34 cellular contexts compared by ENCODE assay signal in genomic region chr1:15102646-15103045, GRCh38. TPM values are rescaled to one million over a fixed set of nuclear protein-coding genes. Genes with fewer than 3 reads are reported as not detected.
"Had no signal": no experiment of that assay in that cellular context is flagged by ENCODE, and none has a peak within 500 bp of the region (broad histone marks: within the 10 kb centered on the region; RNA-seq: fewer than 3 reads in every experiment).

No MANE protein-coding gene starts in this region.

- H3K4me3 Mint-ChIP-seq: activated B cell treated with CpG ODN at 0.5 μM for 24 hours; activated CD4-positive, alpha-beta memory T cell treated with anti-CD3 and anti-CD28 coated beads for 36 hours; activated CD4-positive, alpha-beta T cell treated with anti-CD3 and anti-CD28 coated beads, Interleukin-2, amount 10 ng/mL, durations not matched to agents 24 days and 14 days; activated CD8-positive, alpha-beta T cell treated with anti-CD3 and anti-CD28 coated beads for 36 hours; activated naive CD4-positive, alpha-beta T cell treated with anti-CD3 and anti-CD28 coated beads for 36 hours; activated naive CD8-positive, alpha-beta T cell treated with anti-CD3 and anti-CD28 coated beads for 36 hours; activated T-cell treated with anti-CD3 and anti-CD28 coated beads, Interleukin-2, amount 50 U/mL, for 4 hours; activated T-cell treated with anti-CD3 and anti-CD28 coated beads, Interleukin-2, amount 50 U/mL, for 72 hours; activated T-helper 1 cell treated with anti-CD3 and anti-CD28 coated beads, Interleukin-12 subunit alpha, Interleukin-12 subunit beta, Interleukin-2, Interleukin-4 antibody, amounts not matched to agents 30 ng/mL and 10 ng/mL and 1 ng/mL, durations not matched to agents 14 hours and 24 hours and 36 hours; activated T-helper 17 cell treated with anti-CD3 and anti-CD28 coated beads, Interleukin-2, amount 50 U/mL, for 72 hours; T-helper 1 cell treated with Interleukin-12 subunit alpha and Interleukin-12 subunit beta and Interleukin-4 antibody, amounts not matched to agents 30 μg/mL and 1 μg/mL, for 36 hours; T-helper 2 cell treated with Interferon-gamma antibody and Interleukin-4, amounts not matched to agents 5 μg/mL and 100 μg/mL, for 36 hours had no signal

- H3K9me3 Mint-ChIP-seq: activated naive CD4-positive, alpha-beta T cell treated with anti-CD3 and anti-CD28 coated beads for 36 hours; activated naive CD4-positive, alpha-beta T cell treated with anti-CD3 and anti-CD28 coated beads, Interleukin-2, amount 50 U/mL, for 72 hours; activated naive CD8-positive, alpha-beta T cell treated with anti-CD3 and anti-CD28 coated beads for 36 hours; activated T-cell treated with anti-CD3 and anti-CD28 coated beads, Interleukin-2, amount 50 U/mL, for 4 hours; activated T-cell treated with anti-CD3 and anti-CD28 coated beads, Interleukin-2, amount 50 U/mL, for 72 hours; activated T-helper 1 cell treated with anti-CD3 and anti-CD28 coated beads, Interleukin-12 subunit alpha, Interleukin-12 subunit beta, Interleukin-2, Interleukin-4 antibody, amounts not matched to agents 30 ng/mL and 10 ng/mL and 1 ng/mL, durations not matched to agents 14 hours and 24 hours and 36 hours; activated T-helper 17 cell treated with anti-CD3 and anti-CD28 coated beads, Interleukin-2, amount 50 U/mL, for 72 hours; T-helper 1 cell treated with Interleukin-12 subunit alpha and Interleukin-12 subunit beta and Interleukin-4 antibody, amounts not matched to agents 30 μg/mL and 1 μg/mL, for 36 hours had no signal

- H3K4me1 ChIP-seq: adrenal gland, breast epithelium had no signal

- H3K36me3 ChIP-seq: adrenal gland, brain microvascular endothelial cell, breast epithelium had no signal

- DNase-seq: activated B cell treated with CpG ODN at 0.5 μM for 24 hours; activated CD4-positive, alpha-beta memory T cell treated with anti-CD3 and anti-CD28 coated beads for 36 hours; activated CD4-positive, alpha-beta T cell treated with anti-CD3 and anti-CD28 coated beads for 4 hours; activated CD4-positive, alpha-beta T cell treated with anti-CD3 and anti-CD28 coated beads, Interleukin-2, amount 10 ng/mL, durations not matched to agents 24 days and 14 days; activated CD4-positive, alpha-beta T cell treated with anti-CD3 and anti-CD28 coated beads, Interleukin-2, amount 50 U/mL, for 1 hour; activated CD4-positive, alpha-beta T cell treated with anti-CD3 and anti-CD28 coated beads, Interleukin-2, amount 50 U/mL, for 4 hours; activated CD4-positive, CD25-positive, alpha-beta regulatory T cell treated with anti-CD3 and anti-CD28 coated beads, Interleukin-2, amount 50 U/mL, for 72 hours; activated CD8-positive, alpha-beta memory T cell treated with anti-CD3 and anti-CD28 coated beads, Interleukin-2, amount 50 U/mL, for 4 hours; activated CD8-positive, alpha-beta T cell treated with anti-CD3 and anti-CD28 coated beads for 36 hours; activated gamma-delta T cell treated with Interleukin-2 at 50 U/mL for 16 hours; activated naive CD4-positive, alpha-beta T cell; activated naive CD4-positive, alpha-beta T cell treated with anti-CD3 and anti-CD28 coated beads for 36 hours; activated naive CD4-positive, alpha-beta T cell treated with anti-CD3 and anti-CD28 coated beads, Interleukin-2, amount 50 U/mL, for 16 hours; activated naive CD8-positive, alpha-beta T cell treated with anti-CD3 and anti-CD28 coated beads for 36 hours; activated T-cell treated with anti-CD3 and anti-CD28 coated beads for 4 hours; activated T-cell treated with anti-CD3 and anti-CD28 coated beads, Interleukin-2, amount 50 U/mL, for 1 hour; activated T-cell treated with anti-CD3 and anti-CD28 coated beads, Interleukin-2, amount 50 U/mL, for 4 hours; activated T-cell treated with anti-CD3 and anti-CD28 coated beads, Interleukin-2, amount 50 U/mL, for 72 hours; adrenal gland; amniotic stem cell; body of pancreas; brain microvascular endothelial cell; central memory CD4-positive, alpha-beta T cell; T-helper 1 cell; T-helper 2 cell; T-helper 9 cell had no signal

- H3K27me3 ChIP-seq: body of pancreas, breast epithelium had no signal

- ATAC-seq: activated CD8-positive, alpha-beta T cell treated with anti-CD3 and anti-CD28 coated beads for 36 hours; activated naive CD4-positive, alpha-beta T cell treated with anti-CD3 and anti-CD28 coated beads, Interleukin-2, amount 50 U/mL, for 72 hours; activated T-cell treated with anti-CD3 and anti-CD28 coated beads, Interleukin-2, amount 50 U/mL, for 4 hours; activated T-cell treated with anti-CD3 and anti-CD28 coated beads, Interleukin-2, amount 50 U/mL, for 72 hours; activated T-helper 17 cell treated with anti-CD3 and anti-CD28 coated beads, Interleukin-2, amount 50 U/mL, for 72 hours; body of pancreas had no signal

- H3K27ac ChIP-seq: adrenal gland, body of pancreas, brain microvascular endothelial cell, breast epithelium, VCaP had no signal

- H3K9me3 ChIP-seq: adrenal gland, body of pancreas had no signal

- H3K27ac Mint-ChIP-seq: activated B cell treated with CpG ODN at 0.5 μM for 24 hours; activated CD4-positive, alpha-beta memory T cell treated with anti-CD3 and anti-CD28 coated beads for 36 hours; activated CD4-positive, alpha-beta T cell treated with anti-CD3 and anti-CD28 coated beads, Interleukin-2, amount 10 ng/mL, durations not matched to agents 24 days and 14 days; activated CD8-positive, alpha-beta T cell treated with anti-CD3 and anti-CD28 coated beads for 36 hours; activated naive CD4-positive, alpha-beta T cell treated with anti-CD3 and anti-CD28 coated beads for 36 hours; activated naive CD4-positive, alpha-beta T cell treated with anti-CD3 and anti-CD28 coated beads, Interleukin-2, amount 50 U/mL, for 72 hours; activated naive CD8-positive, alpha-beta T cell treated with anti-CD3 and anti-CD28 coated beads for 36 hours; activated T-cell treated with anti-CD3 and anti-CD28 coated beads, Interleukin-2, amount 50 U/mL, for 72 hours; activated T-helper 1 cell treated with anti-CD3 and anti-CD28 coated beads, Interleukin-12 subunit alpha, Interleukin-12 subunit beta, Interleukin-2, Interleukin-4 antibody, amounts not matched to agents 30 ng/mL and 10 ng/mL and 1 ng/mL, durations not matched to agents 14 hours and 24 hours and 36 hours; activated T-helper 17 cell treated with anti-CD3 and anti-CD28 coated beads, Interleukin-2, amount 50 U/mL, for 72 hours; T-helper 1 cell treated with Interleukin-12 subunit alpha and Interleukin-12 subunit beta and Interleukin-4 antibody, amounts not matched to agents 30 μg/mL and 1 μg/mL, for 36 hours; T-helper 2 cell treated with Interferon-gamma antibody and Interleukin-4, amounts not matched to agents 5 μg/mL and 100 μg/mL, for 36 hours had no signal

- H3K36me3 Mint-ChIP-seq: activated CD4-positive, alpha-beta memory T cell treated with anti-CD3 and anti-CD28 coated beads for 36 hours; activated naive CD4-positive, alpha-beta T cell treated with anti-CD3 and anti-CD28 coated beads, Interleukin-2, amount 50 U/mL, for 72 hours; activated naive CD8-positive, alpha-beta T cell treated with anti-CD3 and anti-CD28 coated beads for 36 hours had no signal

- H3K4me3 ChIP-seq: adrenal gland, body of pancreas, breast epithelium had no signal

RNA-seq across cellular contexts. Expression of gene TMEM51, which starts 50.9 kb away (rescaled TPM):
- total RNA-seq: activated B cell treated with CpG ODN at 0.5 μM for 24 hours; activated CD4-positive, alpha-beta memory T cell treated with anti-CD3 and anti-CD28 coated beads for 36 hours; activated CD8-positive, alpha-beta memory T cell treated with anti-CD3 and anti-CD28 coated beads for 36 hours; activated CD8-positive, alpha-beta T cell treated with anti-CD3 and anti-CD28 coated beads for 36 hours; activated naive CD8-positive, alpha-beta T cell treated with anti-CD3 and anti-CD28 coated beads for 36 hours; activated T-cell treated with anti-CD3 and anti-CD28 coated beads, Interleukin-2, amount 50 U/mL, for 72 hours; activated T-helper 17 cell treated with anti-CD3 and anti-CD28 coated beads, Interleukin-2, amount 50 U/mL, for 72 hours had no signal
